15 cellular contexts compared by ENCODE assay signal in genomic region chr11:67292671-67293070, GRCh38. TPM values are rescaled to one million over a fixed set of nuclear protein-coding genes. Genes with fewer than 3 reads are reported as not detected.
A peak's percentile ranks its signal among the peaks of the same experiment; 100 is the strongest.
DNase-seq lines count a peak whose midpoint lies in the region; ATAC-seq and TF ChIP-seq lines count a peak whose summit lies in the region.
"Had no signal": no experiment of that assay in that cellular context is flagged by ENCODE, and none has a peak within 500 bp of the region (broad histone marks: within the 10 kb centered on the region; RNA-seq: fewer than 3 reads in every experiment).

No MANE protein-coding gene starts in this region.

- POLR2A ChIA-PET in activated CD4-positive, alpha-beta memory T cell treated with anti-CD3 and anti-CD28 coated beads, Interleukin-2, amount 10 ng/mL, durations not matched to agents 7 days and 5 days (lab: Charles Lee) = interaction anchor here (1.0 to 12.9 kb wide), 4 partner anchors 9 to 31 kb away, joined by 3 to 494 read pairs (median 50); partner anchors contain the start of genes GRK2 and SSH3
- POLR2A ChIA-PET in GM10248 (lab: Yijun Ruan, JAX) = no interaction called here

- peaks cover 4 to 8% of the 10 kb centered on the region in 2 donors for H3K9me3 ChIP-seq in right atrium auricular region

- CTCF ChIA-PET in activated naive CD4-positive, alpha-beta T cell treated with anti-CD3 and anti-CD28 coated beads for 36 hours (lab: Charles Lee) = interaction anchor here (0.6 kb wide), 1 partner anchor 25 kb away, joined by 3 read pairs; no protein-coding TSS in a partner anchor
- CTCF ChIA-PET in activated CD4-positive, alpha-beta memory T cell treated with anti-CD3 and anti-CD28 coated beads, Interleukin-2, amount 10 ng/mL, durations not matched to agents 7 days and 5 days (lab: Charles Lee) = interaction anchor here (1.4 to 1.7 kb wide), 2 partner anchors 25 to 31 kb away, joined by 7 to 8 read pairs; no protein-coding TSS in a partner anchor
- CTCF ChIA-PET in GM10248 (lab: Yijun Ruan, JAX) = interaction anchor here (1.2 to 1.4 kb wide), 4 partner anchors 21 to 109 kb away, joined by 3 to 8 read pairs (median 3); partner anchors contain the start of gene PPP1CA

- no peak overlapping the region for H3K27ac ChIP-seq in right atrium auricular region
- H3K27ac ChIP-seq: hepatocyte had no signal

- H3K27me3 Mint-ChIP-seq in activated naive CD4-positive, alpha-beta T cell treated with anti-CD3 and anti-CD28 coated beads for 36 hours (ENCODE audit: low read depth) = no peaks in the 10 kb centered on the region
- H3K27me3 Mint-ChIP-seq in activated CD4-positive, alpha-beta memory T cell treated with anti-CD3 and anti-CD28 coated beads, Interleukin-2, amount 10 ng/mL, durations not matched to agents 7 days and 5 days = no peaks in the 10 kb centered on the region
- H3K27me3 Mint-ChIP-seq in stimulated activated memory B cell treated with anti-CD40 and anti-IgM and Interleukin-4, amounts not matched to agents 10 μg/mL and 1 μg/mL and 100 μg/mL, for 72 hours = no peaks in the 10 kb centered on the region

- no peaks in the 10 kb centered on the region for H3K27me3 ChIP-seq in right atrium auricular region
- H3K27me3 ChIP-seq: hepatocyte, left lung had no signal

- TF ChIP-seq CTCF in GM10248 (IDR thresholded peaks at IDR 0.05; ENCODE audit: control extremely low read depth, extremely low read depth, low read depth, missing control alignments) (no peak), right atrium auricular region (IDR thresholded peaks at IDR 0.05) (no peak)

- intact Hi-C loops in activated naive CD4-positive, alpha-beta T cell treated with anti-CD3 and anti-CD28 coated beads for 36 hours (cut with micrococcal nuclease) = no loop called here

- H3K4me3 ChIP-seq in right atrium auricular region = no peak overlapping the region
- H3K4me3 ChIP-seq: hepatocyte, left lung had no signal

- peak overlapping the region; percentile 14 for H3K4me3 Mint-ChIP-seq in activated naive CD4-positive, alpha-beta T cell treated with anti-CD3 and anti-CD28 coated beads for 36 hours
- H3K4me3 Mint-ChIP-seq in activated CD4-positive, alpha-beta memory T cell treated with anti-CD3 and anti-CD28 coated beads, Interleukin-2, amount 10 ng/mL, durations not matched to agents 7 days and 5 days = peak overlapping the region; percentile 24
- no peak overlapping the region for H3K4me3 Mint-ChIP-seq in stimulated activated memory B cell treated with anti-CD40 and anti-IgM and Interleukin-4, amounts not matched to agents 10 μg/mL and 1 μg/mL and 100 μg/mL, for 72 hours

- peaks cover 33% of the 10 kb centered on the region for H3K4me1 Mint-ChIP-seq in activated naive CD4-positive, alpha-beta T cell treated with anti-CD3 and anti-CD28 coated beads for 36 hours (ENCODE audit: low read depth)
- peaks cover 55% of the 10 kb centered on the region for H3K4me1 Mint-ChIP-seq in activated CD4-positive, alpha-beta memory T cell treated with anti-CD3 and anti-CD28 coated beads, Interleukin-2, amount 10 ng/mL, durations not matched to agents 7 days and 5 days
- H3K4me1 Mint-ChIP-seq in stimulated activated memory B cell treated with anti-CD40 and anti-IgM and Interleukin-4, amounts not matched to agents 10 μg/mL and 1 μg/mL and 100 μg/mL, for 72 hours = peaks cover 31% of the 10 kb centered on the region

- H3K27ac Mint-ChIP-seq in activated naive CD4-positive, alpha-beta T cell treated with anti-CD3 and anti-CD28 coated beads for 36 hours = peak overlapping the region; percentile 73
- peak overlapping the region; percentile 47 for H3K27ac Mint-ChIP-seq in activated CD4-positive, alpha-beta memory T cell treated with anti-CD3 and anti-CD28 coated beads, Interleukin-2, amount 10 ng/mL, durations not matched to agents 7 days and 5 days
- H3K27ac Mint-ChIP-seq in stimulated activated memory B cell treated with anti-CD40 and anti-IgM and Interleukin-4, amounts not matched to agents 10 μg/mL and 1 μg/mL and 100 μg/mL, for 72 hours = peak overlapping the region; percentile 29

- H3K36me3 Mint-ChIP-seq in activated naive CD4-positive, alpha-beta T cell treated with anti-CD3 and anti-CD28 coated beads for 36 hours (ENCODE audit: low read depth) = peaks cover 51% of the 10 kb centered on the region
- peaks cover 81% of the 10 kb centered on the region for H3K36me3 Mint-ChIP-seq in activated CD4-positive, alpha-beta memory T cell treated with anti-CD3 and anti-CD28 coated beads, Interleukin-2, amount 10 ng/mL, durations not matched to agents 7 days and 5 days (ENCODE audit: low read depth)
- peaks cover 58% of the 10 kb centered on the region for H3K36me3 Mint-ChIP-seq in stimulated activated memory B cell treated with anti-CD40 and anti-IgM and Interleukin-4, amounts not matched to agents 10 μg/mL and 1 μg/mL and 100 μg/mL, for 72 hours

- peaks cover 24% of the 10 kb centered on the region for H3K36me3 ChIP-seq in right atrium auricular region

- peaks cover 0 to 26% of the 10 kb centered on the region in 2 donors for H3K4me1 ChIP-seq in right atrium auricular region

- DNase-seq in activated naive CD4-positive, alpha-beta T cell treated with anti-CD3 and anti-CD28 coated beads for 36 hours = no peak
- no peak for DNase-seq in activated naive CD4-positive, alpha-beta T cell (lab: John Stamatoyannopoulos, UW)
- no peak for DNase-seq in activated CD4-positive, alpha-beta memory T cell treated with anti-CD3 and anti-CD28 coated beads, Interleukin-2, amount 10 ng/mL, durations not matched to agents 7 days and 5 days
- DNase-seq in fibroblast of peridontal ligament (ENCODE audit: extremely low read depth) = peak; percentile 13
- no peak for DNase-seq in GM10248 (ENCODE audit: extremely low spot score)
- no peak for DNase-seq in NCI-H82 (lab: John Stamatoyannopoulos, UW)
- DNase-seq in right atrium auricular region (ENCODE audit: low spot score) = no peak
- DNase-seq: caudate nucleus, DMS79 treated with DMSO at 0.1 percent for 48 hours, KG1, NCI-H1694, NCI-H526 had no signal

- no peak for ATAC-seq in stimulated activated memory B cell treated with anti-CD40 and anti-IgM and Interleukin-4, amounts not matched to agents 10 μg/mL and 1 μg/mL and 100 μg/mL, for 72 hours
- ATAC-seq: left lung had no signal

- peaks cover 8% of the 10 kb centered on the region for H3K9me3 Mint-ChIP-seq in activated naive CD4-positive, alpha-beta T cell treated with anti-CD3 and anti-CD28 coated beads for 36 hours
- H3K9me3 Mint-ChIP-seq in activated CD4-positive, alpha-beta memory T cell treated with anti-CD3 and anti-CD28 coated beads, Interleukin-2, amount 10 ng/mL, durations not matched to agents 7 days and 5 days = peaks cover 12% of the 10 kb centered on the region
- peaks cover 8% of the 10 kb centered on the region for H3K9me3 Mint-ChIP-seq in stimulated activated memory B cell treated with anti-CD40 and anti-IgM and Interleukin-4, amounts not matched to agents 10 μg/mL and 1 μg/mL and 100 μg/mL, for 72 hours

RNA-seq across cellular contexts. Expression of gene ANKRD13D, which starts 3.6 kb away (rescaled TPM):
- 10 to 100 TPM; 56.2 to 61.9 TPM for total RNA-seq in activated naive CD4-positive, alpha-beta T cell treated with anti-CD3 and anti-CD28 coated beads for 36 hours
- total RNA-seq in activated CD4-positive, alpha-beta memory T cell treated with anti-CD3 and anti-CD28 coated beads, Interleukin-2, amount 10 ng/mL, durations not matched to agents 7 days and 5 days = 100 to 1,000 TPM; 157 to 163 TPM
- total RNA-seq in right atrium auricular region = 10 to 100 TPM; 14.1 to 14.9 TPM

RNA-seq across cellular contexts. Expression of gene SSH3, which starts 10.7 kb away (rescaled TPM):
- total RNA-seq in activated naive CD4-positive, alpha-beta T cell treated with anti-CD3 and anti-CD28 coated beads for 36 hours = 1 to 10 TPM; 4.1 to 5.4 TPM
- 10 to 100 TPM; 15.4 to 19.0 TPM for total RNA-seq in activated CD4-positive, alpha-beta memory T cell treated with anti-CD3 and anti-CD28 coated beads, Interleukin-2, amount 10 ng/mL, durations not matched to agents 7 days and 5 days
- 10 to 100 TPM; 14.7 to 23.6 TPM for total RNA-seq in right atrium auricular region

RNA-seq across cellular contexts. Expression of gene GRK2, which starts 26.4 kb away (rescaled TPM):
- total RNA-seq in activated naive CD4-positive, alpha-beta T cell treated with anti-CD3 and anti-CD28 coated beads for 36 hours = 100 to 1,000 TPM; 293 to 295 TPM
- 100 to 1,000 TPM; 333 to 338 TPM for total RNA-seq in activated CD4-positive, alpha-beta memory T cell treated with anti-CD3 and anti-CD28 coated beads, Interleukin-2, amount 10 ng/mL, durations not matched to agents 7 days and 5 days
- 10 to 100 TPM; 52.7 to 55.9 TPM for total RNA-seq in right atrium auricular region

Comparison
In these comparisons a context has a peak if more than half of its experiments do, and no peak if none do; other contexts are left out.
1. RNA of gene GRK2, which starts 26.4 kb away (total RNA-seq): 333 to 338 TPM in activated CD4-positive, alpha-beta memory T cell treated with anti-CD3 and anti-CD28 coated beads, Interleukin-2, amount 10 ng/mL, durations not matched to agents 7 days and 5 days and 293 to 295 TPM in activated naive CD4-positive, alpha-beta T cell treated with anti-CD3 and anti-CD28 coated beads for 36 hours; 52.7 to 55.9 TPM in right atrium auricular region; every median in the first group is over 4 times any median in the second.
2. Peak in every context shown above with its lines, with median percentiles within 50 percentile points of each other: H3K27ac Mint-ChIP-seq.